In genomic region chr1:235159284-235159683, GRCh38 we compare ENCODE assay signal across 8 cellular contexts. TPM values are rescaled to one million over a fixed set of nuclear protein-coding genes. Genes with fewer than 3 reads are reported as not detected.
DNase-seq lines count a peak whose midpoint lies in the region; ATAC-seq, FAIRE-seq and TF ChIP-seq lines count a peak whose summit lies in the region.
"Not testable (repeated sequence)": the region's sequence is repeated elsewhere in the genome, so short reads cannot be mapped to it uniquely, and the experiment has no call there.

No MANE protein-coding gene starts in this region.

- 97% methylated on average over 9 of the region's 9 CpGs for WGBS in K562 (ENCODE audit: insufficient coverage, low coverage, missing lambda C conversion rate)
- 98% methylated on average over 9 of the region's 9 CpGs for WGBS in HepG2 (ENCODE audit: low lambda C conversion rate)

- H3K4me1 Mint-ChIP-seq in GM23338 = not testable (repeated sequence)
- H3K4me1 Mint-ChIP-seq in activated CD4-positive, alpha-beta T cell treated with anti-CD3 and anti-CD28 coated beads, Interleukin-2, amount 10 ng/mL, durations not matched to agents 7 days and 5 days = peaks cover 31% of the 10 kb centered on the region
- peaks cover 13% of the 10 kb centered on the region for H3K4me1 Mint-ChIP-seq in activated T-helper 2 cell treated with anti-CD3 and anti-CD28 coated beads, Interferon-gamma antibody, Interleukin-2, Interleukin-4, amounts not matched to agents 10 μg/mL and 5 μg/mL and 100 μg/mL, durations not matched to agents 14 hours and 24 hours and 36 hours (ENCODE audit: low read depth)
- H3K4me1 Mint-ChIP-seq in osteocyte (ENCODE audit: unreplicated experiment) = peaks cover 18% of the 10 kb centered on the region

- not testable (repeated sequence) for H3K27me3 Mint-ChIP-seq in GM23338 (ENCODE audit: insufficient read depth, low read depth, poor library complexity); activated CD4-positive, alpha-beta T cell treated with anti-CD3 and anti-CD28 coated beads, Interleukin-2, amount 10 ng/mL, durations not matched to agents 7 days and 5 days; activated T-helper 2 cell treated with anti-CD3 and anti-CD28 coated beads, Interferon-gamma antibody, Interleukin-2, Interleukin-4, amounts not matched to agents 10 μg/mL and 5 μg/mL and 100 μg/mL, durations not matched to agents 14 hours and 24 hours and 36 hours (ENCODE audit: low read depth); osteocyte (ENCODE audit: unreplicated experiment)

- H3K9me3 Mint-ChIP-seq in GM23338; activated CD4-positive, alpha-beta T cell treated with anti-CD3 and anti-CD28 coated beads, Interleukin-2, amount 10 ng/mL, durations not matched to agents 7 days and 5 days; activated T-helper 2 cell treated with anti-CD3 and anti-CD28 coated beads, Interferon-gamma antibody, Interleukin-2, Interleukin-4, amounts not matched to agents 10 μg/mL and 5 μg/mL and 100 μg/mL, durations not matched to agents 14 hours and 24 hours and 36 hours; osteocyte (ENCODE audit: unreplicated experiment): not testable (repeated sequence)

- TF ChIP-seq POLR2A in K562 (conservative IDR thresholded peaks at IDR 0.05); HepG2 (IDR thresholded peaks at IDR 0.05; ENCODE audit: insufficient read depth in 1 of 2, low read depth in 2 of 2, low read length in 2 of 2): not testable (repeated sequence)

- ATAC-seq in GM23338, K562, HepG2: not testable (repeated sequence)

- not testable (repeated sequence) for H3K27ac ChIP-seq in BLaER1; GM23338 (ENCODE audit: low read depth); PC-9; K562 (ENCODE audit: extremely low read depth, low read depth, low read length); HepG2 (ENCODE audit: extremely low read length, insufficient read depth, low read length)

- H3K4me1 ChIP-seq in BLaER1 (peaks cover 37% of the 10 kb centered on the region), PC-9 (replicated peaks; ENCODE audit: insufficient read depth) (peaks cover 16% of the 10 kb centered on the region), HepG2 (ENCODE audit: insufficient read depth, low read length) (peaks cover 54% of the 10 kb centered on the region)
- not testable (repeated sequence) for H3K4me1 ChIP-seq in GM23338 (ENCODE audit: insufficient read depth); K562 (replicated peaks in 1 of 2; ENCODE audit: control insufficient read depth in 2 of 2, insufficient read depth in 2 of 2, low read length in 2 of 2)

- H3K27ac Mint-ChIP-seq in GM23338; activated CD4-positive, alpha-beta T cell treated with anti-CD3 and anti-CD28 coated beads, Interleukin-2, amount 10 ng/mL, durations not matched to agents 7 days and 5 days; activated T-helper 2 cell treated with anti-CD3 and anti-CD28 coated beads, Interferon-gamma antibody, Interleukin-2, Interleukin-4, amounts not matched to agents 10 μg/mL and 5 μg/mL and 100 μg/mL, durations not matched to agents 14 hours and 24 hours and 36 hours; osteocyte (ENCODE audit: unreplicated experiment): not testable (repeated sequence)

- BruUV-seq in PC-9 (replicated peaks; lab: Mats Ljungman, UMichigan); K562 (replicated peaks; lab: Mats Ljungman, UMichigan); HepG2 (replicated peaks; lab: Mats Ljungman, UMichigan): not testable (repeated sequence)

- not testable (repeated sequence) for H3K9me3 ChIP-seq in BLaER1; PC-9 (ENCODE audit: insufficient read depth, low read depth); K562 (replicated peaks; ENCODE audit: control insufficient read depth, insufficient read depth, low read depth, low read length); HepG2 (ENCODE audit: low read length)

- H3K9me1 ChIP-seq in K562 (ENCODE audit: control insufficient read depth, insufficient read depth, low read length) = not testable (repeated sequence)

- in situ Hi-C loops in K562 (cut with MboI); HepG2 (cut with HindIII; ENCODE audit: extremely low pct_ligation_motif_present, low pct_unique_long_range_greater_than_20kb): not testable (repeated sequence)

- CTCF ChIA-PET in PC-9 (lab: Charles Lee) = interaction anchor here (0.6 to 0.7 kb wide), 2 partner anchors 205 to 265 kb away, joined by 3 read pairs; no protein-coding TSS in a partner anchor
- CTCF ChIA-PET in activated CD4-positive, alpha-beta T cell treated with anti-CD3 and anti-CD28 coated beads, Interleukin-2, amount 10 ng/mL, durations not matched to agents 7 days and 5 days (lab: Charles Lee) = interaction anchor here (0.7 to 2.2 kb wide), 3 partner anchors 13 to 38 kb away, joined by 3 to 8 read pairs (median 5); no protein-coding TSS in a partner anchor
- CTCF ChIA-PET in K562 (lab: Yijun Ruan, JAX; ENCODE audit: low intra/inter-chr PET ratio); HepG2 (lab: Yijun Ruan, JAX; ENCODE audit: low intra/inter-chr PET ratio, low total read pairs): not testable (repeated sequence)

- H4K20me1 ChIP-seq in BLaER1; PC-9 (ENCODE audit: insufficient read depth); K562 (replicated peaks; ENCODE audit: control insufficient read depth, insufficient read depth, low read length); HepG2 (ENCODE audit: insufficient read depth, low read length): not testable (repeated sequence)
- H4K20me1 ChIP-seq in GM23338 (replicated peaks; ENCODE audit: insufficient read depth) = peaks cover 13% of the 10 kb centered on the region; the same call in 1 of the 2 replicates

- POLR2A ChIA-PET in PC-9 (lab: Charles Lee; ENCODE audit: unreplicated experiment); HepG2 (lab: Yijun Ruan, JAX): not testable (repeated sequence)
- POLR2A ChIA-PET in activated CD4-positive, alpha-beta T cell treated with anti-CD3 and anti-CD28 coated beads, Interleukin-2, amount 10 ng/mL, durations not matched to agents 7 days and 5 days (lab: Charles Lee) = interaction anchor here (0.6 kb wide), 2 partner anchors 56 to 289 kb away, joined by 3 read pairs; no protein-coding TSS in a partner anchor
- POLR2A ChIA-PET in K562 (lab: Yijun Ruan, JAX) = interaction anchor here (0.6 to 1.4 kb wide), 6 partner anchors 14 to 287 kb away, joined by 3 to 5 read pairs (median 3); no protein-coding TSS in a partner anchor

- H3F3A ChIP-seq in GM23338 (replicated peaks; ENCODE audit: low read depth) = not testable (repeated sequence)
- peaks cover 15% of the 10 kb centered on the region for H3F3A ChIP-seq in PC-9 (ENCODE audit: insufficient read depth, low read depth)

- H3K4me2 ChIP-seq in BLaER1 (peak overlapping the region; percentile 79), PC-9 (peak overlapping the region; percentile 82; the same call in 1 of the 2 replicates), HepG2 (ENCODE audit: low read depth, low read length) (peak overlapping the region; percentile 77; the same call in 1 of the 2 replicates)
- H3K4me2 ChIP-seq in GM23338; K562 (ENCODE audit: insufficient read depth, low read length): not testable (repeated sequence)

- not testable (repeated sequence) for H3K27me3 ChIP-seq in BLaER1; GM23338 (ENCODE audit: insufficient read depth); PC-9 (ENCODE audit: insufficient read depth, low read depth); K562 (ENCODE audit: control insufficient read depth in 2 of 2, insufficient read depth in 2 of 2, low read length in 2 of 2); HepG2 (ENCODE audit: control insufficient read depth in 1 of 2, insufficient read depth in 2 of 2, low read length in 2 of 2)

- intact Hi-C loops in PC-9 (cut with micrococcal nuclease; ENCODE audit: unreplicated experiment); activated T-helper 2 cell treated with anti-CD3 and anti-CD28 coated beads, Interferon-gamma antibody, Interleukin-2, Interleukin-4, amounts not matched to agents 10 μg/mL and 5 μg/mL and 100 μg/mL, durations not matched to agents 14 hours and 24 hours and 36 hours (cut with micrococcal nuclease); K562 (cut with micrococcal nuclease); HepG2 (cut with micrococcal nuclease; ENCODE audit: unreplicated experiment): not testable (repeated sequence)

- TF ChIP-seq RAD21 in K562 (CRISPR knock-in tag; conservative IDR thresholded peaks at IDR 0.05 in 1 of 2, IDR thresholded peaks at IDR 0.05 in 1 of 2); HepG2 (CRISPR knock-in tag; IDR thresholded peaks at IDR 0.05): not testable (repeated sequence)

- H3K36me3 ChIP-seq in BLaER1 (peaks cover 63% of the 10 kb centered on the region), GM23338 (ENCODE audit: insufficient read depth) (peaks cover 26% of the 10 kb centered on the region), PC-9 (ENCODE audit: low read depth) (peaks cover 18% of the 10 kb centered on the region), K562 (ENCODE audit: control insufficient read depth, insufficient read depth, low read length) (peaks cover 56% of the 10 kb centered on the region), HepG2 (replicated peaks in 1 of 2; ENCODE audit: control insufficient read depth in 1 of 2, insufficient read depth in 2 of 2, low read length in 2 of 2) (peaks cover 4 to 33% of the 10 kb centered on the region in 2 experiments; a peak in 3 of 5 replicates)

- peaks cover 43% of the 10 kb centered on the region for H3K79me2 ChIP-seq in GM23338 (replicated peaks; ENCODE audit: insufficient read depth)
- H3K79me2 ChIP-seq in PC-9 (ENCODE audit: low read depth) = peaks cover 39% of the 10 kb centered on the region
- H3K79me2 ChIP-seq in K562 (ENCODE audit: control insufficient read depth, insufficient read depth, low read length) = peaks cover 54% of the 10 kb centered on the region
- H3K79me2 ChIP-seq in HepG2 (ENCODE audit: insufficient read depth, low read length) = peaks cover 41% of the 10 kb centered on the region

- H3K4me3 Mint-ChIP-seq in GM23338 = peak overlapping the region; percentile 95; the same call in 2 of the 3 replicates
- peak overlapping the region; percentile 22 for H3K4me3 Mint-ChIP-seq in activated CD4-positive, alpha-beta T cell treated with anti-CD3 and anti-CD28 coated beads, Interleukin-2, amount 10 ng/mL, durations not matched to agents 7 days and 5 days
- peak overlapping the region; percentile 99 for H3K4me3 Mint-ChIP-seq in activated T-helper 2 cell treated with anti-CD3 and anti-CD28 coated beads, Interferon-gamma antibody, Interleukin-2, Interleukin-4, amounts not matched to agents 10 μg/mL and 5 μg/mL and 100 μg/mL, durations not matched to agents 14 hours and 24 hours and 36 hours (ENCODE audit: low read depth)
- H3K4me3 Mint-ChIP-seq in osteocyte (ENCODE audit: unreplicated experiment) = peak overlapping the region; percentile 98

- not testable (repeated sequence) for DNase-seq in GM23338 (ENCODE audit: low spot score); PC-9; activated CD4-positive, alpha-beta T cell treated with anti-CD3 and anti-CD28 coated beads, Interleukin-2, amount 10 ng/mL, durations not matched to agents 7 days and 5 days; K562 (ENCODE audit: extremely low read depth in 1 of 4, low spot score in 3 of 4); HepG2 (ENCODE audit: low spot score); osteocyte (ENCODE audit: extremely low spot score, unreplicated experiment)
- DNase-seq in activated T-helper 2 cell treated with anti-CD3 and anti-CD28 coated beads, Interferon-gamma antibody, Interleukin-2, Interleukin-4, amounts not matched to agents 10 μg/mL and 5 μg/mL and 100 μg/mL, durations not matched to agents 14 hours and 24 hours and 36 hours (ENCODE audit: low spot score) = peak; percentile 7

- not testable (repeated sequence) for H2AFZ ChIP-seq in GM23338; PC-9; K562 (ENCODE audit: low read depth, low read length); HepG2 (ENCODE audit: low read length)

- H3K9me2 ChIP-seq in GM23338 (ENCODE audit: insufficient read depth); PC-9 (ENCODE audit: insufficient read depth): not testable (repeated sequence)

- not testable (repeated sequence) for H3K9ac ChIP-seq in BLaER1; K562 (ENCODE audit: insufficient read depth in 1 of 2, low read depth in 2 of 2, low read length in 2 of 2); HepG2 (ENCODE audit: insufficient read depth, low read depth, low read length)

- FAIRE-seq in K562 (lab: Jason Lieb, UNC); HepG2 (lab: Jason Lieb, UNC): not testable (repeated sequence)

- TF ChIP-seq CTCF in GM23338 (conservative IDR thresholded peaks at IDR 0.05; ENCODE audit: low read depth in 2 of 2); PC-9 (conservative IDR thresholded peaks at IDR 0.05); K562 (IDR thresholded peaks at IDR 0.05 in 2 of 3, conservative IDR thresholded peaks at IDR 0.05 in 1 of 3; ENCODE audit: insufficient read depth in 2 of 3, low read depth in 1 of 3, low read length in 3 of 3); HepG2 (CRISPR knock-in tag; IDR thresholded peaks at IDR 0.05); osteocyte (IDR thresholded peaks at IDR 0.05): not testable (repeated sequence)

- TF ChIP-seq EP300 in K562 (IDR thresholded peaks at IDR 0.05; ENCODE audit: low read length); HepG2 (IDR thresholded peaks at IDR 0.05; ENCODE audit: low read depth in 2 of 2, low read length in 2 of 2); HepG2 (CRISPR knock-in tag; IDR thresholded peaks at IDR 0.05; ENCODE audit: borderline replicate concordance): not testable (repeated sequence)

- peaks cover 24% of the 10 kb centered on the region for H3K36me3 Mint-ChIP-seq in GM23338 (ENCODE audit: low read depth)
- H3K36me3 Mint-ChIP-seq in activated CD4-positive, alpha-beta T cell treated with anti-CD3 and anti-CD28 coated beads, Interleukin-2, amount 10 ng/mL, durations not matched to agents 7 days and 5 days (ENCODE audit: low read depth) = peaks cover 29% of the 10 kb centered on the region
- H3K36me3 Mint-ChIP-seq in activated T-helper 2 cell treated with anti-CD3 and anti-CD28 coated beads, Interferon-gamma antibody, Interleukin-2, Interleukin-4, amounts not matched to agents 10 μg/mL and 5 μg/mL and 100 μg/mL, durations not matched to agents 14 hours and 24 hours and 36 hours (ENCODE audit: low read depth) = peaks cover 25% of the 10 kb centered on the region
- not testable (repeated sequence) for H3K36me3 Mint-ChIP-seq in osteocyte (ENCODE audit: unreplicated experiment)

- not testable (repeated sequence) for H3K4me3 ChIP-seq in BLaER1; GM23338; PC-9; K562; HepG2 (replicated peaks in 1 of 3; ENCODE audit: insufficient read depth in 1 of 3, low read depth in 2 of 3, low read length in 3 of 3)

RNA-seq across cellular contexts. Expression of gene RBM34, which starts 1.8 kb away (rescaled TPM):
- total RNA-seq in GM23338 (2014; rRNA removed; shearing (Covaris generic)) = 51.8 and 55.1 TPM in 2 replicates
- polyA plus RNA-seq in GM23338 (2016; fragmentation: Nextera tagmentation; extraction: Ambion mirVana) = 177 and 197 TPM in 2 replicates
- 101 and 106 TPM in 2 replicates for total RNA-seq in PC-9 (2021)
- total RNA-seq in activated CD4-positive, alpha-beta T cell treated with anti-CD3 and anti-CD28 coated beads, Interleukin-2, amount 10 ng/mL, durations not matched to agents 7 days and 5 days = 100 to 1,000 TPM; 112 to 116 TPM
- total RNA-seq in activated T-helper 2 cell treated with anti-CD3 and anti-CD28 coated beads, Interferon-gamma antibody, Interleukin-2, Interleukin-4, amounts not matched to agents 10 μg/mL and 5 μg/mL and 100 μg/mL, durations not matched to agents 14 hours and 24 hours and 36 hours = 122 and 125 TPM in 2 replicates
- total RNA-seq in K562 (2011; cell fraction: chromatin; rRNA removed; ENCODE audit: low replicate concordance) = 85.0 and 159 TPM in 2 replicates
- total RNA-seq in K562 (2011; cell fraction: nucleolus; rRNA removed) = 54.9 and 55.4 TPM in 2 replicates
- 63.6 and 66.9 TPM in 2 replicates for total RNA-seq in K562 (2011; cell fraction: nucleoplasm; rRNA removed)
- 96.6 and 98.2 TPM in 2 replicates for total RNA-seq in K562 (2014; rRNA removed)
- total RNA-seq in K562 (2014; rRNA removed; fragmentation: Illumina TruSeq; extraction: Trizol) = 135 and 160 TPM in 2 replicates
- total RNA-seq in K562 (2015; rRNA removed; fragmentation: Illumina TruSeq; extraction: Trizol) = 154 and 162 TPM in 2 replicates
- total RNA-seq in K562 (2021) = 116 and 118 TPM in 2 replicates
- polyA plus RNA-seq in K562 (2011; rRNA removed) = 57.7 and 64.0 TPM in 2 replicates
- 24.3 and 29.9 TPM in 2 replicates for polyA plus RNA-seq in K562 (2011; cell fraction: cytosol; rRNA removed)
- 26.5 and 31.5 TPM in 2 replicates for polyA plus RNA-seq in K562 (2011; cell fraction: nucleus; rRNA removed)
- 146 and 159 TPM in 2 replicates for polyA plus RNA-seq in K562 (2012)
- polyA plus RNA-seq in K562 (2014; fragmentation: Illumina TruSeq; extraction: Trizol) = 145 and 178 TPM in 2 replicates
- 100 to 1,000 TPM; 116 to 141 TPM for polyA plus RNA-seq in K562 (2014; fragmentation: Nextera tagmentation; extraction: Ambion mirVana)
- polyA plus RNA-seq in K562 (2014; rRNA removed) = 99.9 and 124 TPM in 2 replicates
- 26.5 and 35.5 TPM in 2 replicates for polyA minus RNA-seq in K562 (2011; rRNA and poly(A)+ RNA removed)
- polyA minus RNA-seq in K562 (2011; cell fraction: cytosol; rRNA and poly(A)+ RNA removed) = 15.4 and 17.8 TPM in 2 replicates
- polyA minus RNA-seq in K562 (2011; cell fraction: nucleus; rRNA and poly(A)+ RNA removed) = 34.7 and 56.6 TPM in 2 replicates
- total RNA-seq in HepG2 (2016; rRNA removed; fragmentation: Illumina TruSeq; extraction: Trizol) = 73.0 and 105 TPM in 2 replicates
- 20.7 and 28.7 TPM in 2 replicates for total RNA-seq in HepG2 (2016; cell fraction: cytosol; rRNA removed; fragmentation: Illumina TruSeq; extraction: Trizol; ENCODE audit: low read depth)
- 75.9 and 117 TPM in 2 replicates for total RNA-seq in HepG2 (2016; cell fraction: insoluble cytoplasmic fraction; rRNA removed; fragmentation: Illumina TruSeq; extraction: Trizol)
- total RNA-seq in HepG2 (2016; cell fraction: membrane; rRNA removed; fragmentation: Illumina TruSeq; extraction: Trizol) = 40.3 and 46.0 TPM in 2 replicates
- 53.9 and 58.5 TPM in 2 replicates for total RNA-seq in HepG2 (2016; cell fraction: nucleus; rRNA removed; fragmentation: Illumina TruSeq; extraction: Trizol)
- 29.5 and 34.7 TPM in 2 replicates for polyA plus RNA-seq in HepG2 (2011; rRNA removed)
- polyA plus RNA-seq in HepG2 (2011; cell fraction: cytosol; rRNA removed) = 33.1 and 35.4 TPM in 2 replicates
- 17.2 and 19.6 TPM in 2 replicates for polyA plus RNA-seq in HepG2 (2011; cell fraction: nucleus; rRNA removed)
- 66.2 and 93.3 TPM in 2 replicates for polyA plus RNA-seq in HepG2 (2012)
- polyA plus RNA-seq in HepG2 (2016; cell fraction: cytosol; fragmentation: Illumina TruSeq; extraction: Trizol; ENCODE audit: low read depth) = 25.6 and 27.5 TPM in 2 replicates
- polyA plus RNA-seq in HepG2 (2016; cell fraction: insoluble cytoplasmic fraction; fragmentation: Illumina TruSeq; extraction: Trizol; ENCODE audit: low read depth) = 124 and 129 TPM in 2 replicates
- 42.1 and 46.7 TPM in 2 replicates for polyA plus RNA-seq in HepG2 (2016; cell fraction: membrane; fragmentation: Illumina TruSeq; extraction: Trizol; ENCODE audit: low read depth)
- 66.9 and 70.6 TPM in 2 replicates for polyA plus RNA-seq in HepG2 (2016; cell fraction: nucleus; fragmentation: Illumina TruSeq; extraction: Trizol; ENCODE audit: insufficient read depth, low read depth)
- polyA minus RNA-seq in HepG2 (2011; rRNA and poly(A)+ RNA removed; ENCODE audit: low replicate concordance) = 14.6 and 22.5 TPM in 2 replicates
- polyA minus RNA-seq in HepG2 (2011; cell fraction: cytosol; rRNA and poly(A)+ RNA removed) = 9.6 and 17.9 TPM in 2 replicates
- polyA minus RNA-seq in HepG2 (2011; cell fraction: nucleus; rRNA and poly(A)+ RNA removed) = 50.9 and 51.7 TPM in 2 replicates
- total RNA-seq in osteocyte = 66.9 and 75.0 TPM in 2 replicates

RNA-seq across cellular contexts. Expression of gene TOMM20, which starts 30.6 kb away (rescaled TPM):
- total RNA-seq in GM23338 (2014; rRNA removed; shearing (Covaris generic)) = 138 and 159 TPM in 2 replicates
- polyA plus RNA-seq in GM23338 (2016; fragmentation: Nextera tagmentation; extraction: Ambion mirVana) (116 and 138 TPM in 2 replicates), K562 (2011; rRNA removed) (334 and 469 TPM in 2 replicates), K562 (2014; fragmentation: Illumina TruSeq; extraction: Trizol) (231 and 254 TPM in 2 replicates), K562 (2014; fragmentation: Nextera tagmentation; extraction: Ambion mirVana) (100 to 1,000 TPM in 1 of 2 experiments, 10 to 100 TPM in 1; 70.6 to 102 TPM), K562 (2014; rRNA removed) (159 and 165 TPM in 2 replicates), HepG2 (2011; rRNA removed) (298 and 376 TPM in 2 replicates)
- total RNA-seq in PC-9 (2021) (165 and 187 TPM in 2 replicates), K562 (2014; rRNA removed) (136 and 154 TPM in 2 replicates), K562 (2014; rRNA removed; fragmentation: Illumina TruSeq; extraction: Trizol) (165 and 211 TPM in 2 replicates), K562 (2015; rRNA removed; fragmentation: Illumina TruSeq; extraction: Trizol) (124 and 131 TPM in 2 replicates), K562 (2021) (222 and 252 TPM in 2 replicates), HepG2 (2016; rRNA removed; fragmentation: Illumina TruSeq; extraction: Trizol) (138 and 153 TPM in 2 replicates), osteocyte (99.1 and 100 TPM in 2 replicates)
- 10 to 100 TPM; 52.5 to 71.5 TPM for total RNA-seq in activated CD4-positive, alpha-beta T cell treated with anti-CD3 and anti-CD28 coated beads, Interleukin-2, amount 10 ng/mL, durations not matched to agents 7 days and 5 days
- 105 and 118 TPM in 2 replicates for total RNA-seq in activated T-helper 2 cell treated with anti-CD3 and anti-CD28 coated beads, Interferon-gamma antibody, Interleukin-2, Interleukin-4, amounts not matched to agents 10 μg/mL and 5 μg/mL and 100 μg/mL, durations not matched to agents 14 hours and 24 hours and 36 hours
- total RNA-seq in K562 (2011; cell fraction: chromatin; rRNA removed; ENCODE audit: low replicate concordance) = 63.5 and 133 TPM in 2 replicates
- 96.9 and 106 TPM in 2 replicates for total RNA-seq in K562 (2011; cell fraction: nucleolus; rRNA removed)
- total RNA-seq in K562 (2011; cell fraction: nucleoplasm; rRNA removed) = 165 and 259 TPM in 2 replicates
- polyA plus RNA-seq in K562 (2011; cell fraction: cytosol; rRNA removed) = 47.6 and 124 TPM in 2 replicates
- 46.1 and 107 TPM in 2 replicates for polyA plus RNA-seq in K562 (2011; cell fraction: nucleus; rRNA removed)
- polyA plus RNA-seq in K562 (2012) = 197 and 293 TPM in 2 replicates
- 154 and 231 TPM in 2 replicates for polyA minus RNA-seq in K562 (2011; rRNA and poly(A)+ RNA removed)
- 110 and 119 TPM in 2 replicates for polyA minus RNA-seq in K562 (2011; cell fraction: cytosol; rRNA and poly(A)+ RNA removed)
- 35.9 and 64.5 TPM in 2 replicates for polyA minus RNA-seq in K562 (2011; cell fraction: nucleus; rRNA and poly(A)+ RNA removed)
- 69.4 and 87.9 TPM in 2 replicates for total RNA-seq in HepG2 (2016; cell fraction: cytosol; rRNA removed; fragmentation: Illumina TruSeq; extraction: Trizol; ENCODE audit: low read depth)
- total RNA-seq in HepG2 (2016; cell fraction: insoluble cytoplasmic fraction; rRNA removed; fragmentation: Illumina TruSeq; extraction: Trizol) = 150 and 155 TPM in 2 replicates
- total RNA-seq in HepG2 (2016; cell fraction: membrane; rRNA removed; fragmentation: Illumina TruSeq; extraction: Trizol) = 161 and 181 TPM in 2 replicates
- total RNA-seq in HepG2 (2016; cell fraction: nucleus; rRNA removed; fragmentation: Illumina TruSeq; extraction: Trizol) = 122 and 141 TPM in 2 replicates
- 138 and 172 TPM in 2 replicates for polyA plus RNA-seq in HepG2 (2011; cell fraction: cytosol; rRNA removed)
- polyA plus RNA-seq in HepG2 (2011; cell fraction: nucleus; rRNA removed) = 48.3 and 58.7 TPM in 2 replicates
- 275 and 344 TPM in 2 replicates for polyA plus RNA-seq in HepG2 (2012)
- 107 and 127 TPM in 2 replicates for polyA plus RNA-seq in HepG2 (2016; cell fraction: cytosol; fragmentation: Illumina TruSeq; extraction: Trizol; ENCODE audit: low read depth)
- polyA plus RNA-seq in HepG2 (2016; cell fraction: insoluble cytoplasmic fraction; fragmentation: Illumina TruSeq; extraction: Trizol; ENCODE audit: low read depth) = 138 and 146 TPM in 2 replicates
- polyA plus RNA-seq in HepG2 (2016; cell fraction: membrane; fragmentation: Illumina TruSeq; extraction: Trizol; ENCODE audit: low read depth) = 182 and 204 TPM in 2 replicates
- polyA plus RNA-seq in HepG2 (2016; cell fraction: nucleus; fragmentation: Illumina TruSeq; extraction: Trizol; ENCODE audit: insufficient read depth, low read depth) = 192 and 196 TPM in 2 replicates
- polyA minus RNA-seq in HepG2 (2011; rRNA and poly(A)+ RNA removed; ENCODE audit: low replicate concordance) = 29.6 and 82.1 TPM in 2 replicates
- polyA minus RNA-seq in HepG2 (2011; cell fraction: cytosol; rRNA and poly(A)+ RNA removed) = 136 and 144 TPM in 2 replicates
- 77.8 and 97.8 TPM in 2 replicates for polyA minus RNA-seq in HepG2 (2011; cell fraction: nucleus; rRNA and poly(A)+ RNA removed)

Comparison
In these comparisons a context has a peak if more than half of its experiments do, and no peak if none do; other contexts are left out.
1. H3K4me3 Mint-ChIP-seq: peak in every context shown above with its lines; median percentile 99 in activated T-helper 2 cell treated with anti-CD3 and anti-CD28 coated beads, Interferon-gamma antibody, Interleukin-2, Interleukin-4, amounts not matched to agents 10 μg/mL and 5 μg/mL and 100 μg/mL, durations not matched to agents 14 hours and 24 hours and 36 hours; 98 in osteocyte; 95 in GM23338; 22 in activated CD4-positive, alpha-beta T cell treated with anti-CD3 and anti-CD28 coated beads, Interleukin-2, amount 10 ng/mL, durations not matched to agents 7 days and 5 days.